22 cellular contexts compared by ENCODE assay signal in genomic region chr2:168884990-168885389, GRCh38. TPM values are rescaled to one million over a fixed set of nuclear protein-coding genes. Genes with fewer than 3 reads are reported as not detected.
DNase-seq lines count a peak whose midpoint lies in the region; ATAC-seq, FAIRE-seq and TF ChIP-seq lines count a peak whose summit lies in the region.
"Had no signal": no experiment of that assay in that cellular context is flagged by ENCODE, and none has a peak within 500 bp of the region (broad histone marks: within the 10 kb centered on the region; RNA-seq: fewer than 3 reads in every experiment).

No MANE protein-coding gene starts in this region.

- H3K4me2 ChIP-seq in astrocyte (ENCODE audit: low read length) = peak overlapping the region; percentile 0
- H3K4me2 ChIP-seq: A549 had no signal

- H3K27me3 ChIP-seq in astrocyte (ENCODE audit: insufficient read depth, low read length) = no peaks in the 10 kb centered on the region

- H3K9me3 Mint-ChIP-seq in HFFc6 (no peaks in the 10 kb centered on the region), astrocyte (ENCODE audit: unreplicated experiment) (no peaks in the 10 kb centered on the region)
- H3K9me3 Mint-ChIP-seq: CD4-positive, CD25-positive, alpha-beta regulatory T cell; naive thymus-derived CD8-positive, alpha-beta T cell had no signal

- H3K9me3 ChIP-seq in astrocyte (ENCODE audit: insufficient read depth, low read depth, low read length) = no peaks in the 10 kb centered on the region
- H3K9me3 ChIP-seq: A549 had no signal

- H3K27me3 Mint-ChIP-seq in HFFc6 (ENCODE audit: insufficient read depth) (no peaks in the 10 kb centered on the region; the same call in 1 of the 2 replicates), astrocyte (ENCODE audit: low read depth, unreplicated experiment) (no peaks in the 10 kb centered on the region)
- H3K27me3 Mint-ChIP-seq: CD4-positive, CD25-positive, alpha-beta regulatory T cell; progenitor cell of endocrine pancreas had no signal

- H3K4me1 ChIP-seq in astrocyte (ENCODE audit: insufficient read depth, low read length) = no peaks in the 10 kb centered on the region

- H3K4me1 Mint-ChIP-seq in HFFc6 (ENCODE audit: low read depth) (peaks cover 25% of the 10 kb centered on the region), astrocyte (ENCODE audit: low read depth, unreplicated experiment) (no peaks in the 10 kb centered on the region)

- peaks cover 21% of the 10 kb centered on the region for H3K79me2 ChIP-seq in astrocyte (ENCODE audit: insufficient read depth, low read length)

- no peaks in the 10 kb centered on the region for H4K20me1 ChIP-seq in astrocyte (ENCODE audit: insufficient read depth, low read length)

- H3K36me3 Mint-ChIP-seq in HFFc6 (ENCODE audit: low read depth) (0 out of 2 replicates have a peak, but pooled peaks cover 5% of the 10 kb centered on the region), astrocyte (ENCODE audit: low read depth, unreplicated experiment) (no peaks in the 10 kb centered on the region)
- H3K36me3 Mint-ChIP-seq: CD4-positive, CD25-positive, alpha-beta regulatory T cell; naive thymus-derived CD8-positive, alpha-beta T cell had no signal

- no peak for DNase-seq in activated CD4-positive, CD25-positive, alpha-beta regulatory T cell (lab: John Stamatoyannopoulos, UW)
- DNase-seq in HFFc6 = peak; percentile 41
- DNase-seq in astrocyte (ENCODE audit: low read depth) = peak; percentile 40
- DNase-seq in kidney tubule cell (ENCODE audit: low spot score) = peak; percentile 74
- no peak for DNase-seq in Right ventricle myocardium superior
- no peak for DNase-seq in KBM-7
- DNase-seq: activated CD4-positive, alpha-beta T cell treated with anti-CD3 and anti-CD28 coated beads, Interleukin-2, amount 50 U/mL, for 4 hours; amygdala; CD4-positive, CD25-positive, alpha-beta regulatory T cell; naive thymus-derived CD8-positive, alpha-beta T cell; NCI-H1417 treated with DMSO at 0.1 percent for 48 hours; NCI-H510A; stimulated activated naive CD4-positive, alpha-beta T cell treated with Interleukin-2 at 50 U/mL for 16 hours had no signal

- H3K9ac ChIP-seq in astrocyte (ENCODE audit: low read length) = no peak overlapping the region

- no peak for FAIRE-seq in astrocyte (lab: Jason Lieb, UNC)
- FAIRE-seq: A549, frontal cortex, TTC549 had no signal

- H2AFZ ChIP-seq in astrocyte (ENCODE audit: low read depth, low read length) = no peak overlapping the region

- peaks cover 3% of the 10 kb centered on the region for H3K36me3 ChIP-seq in astrocyte (ENCODE audit: insufficient read depth, low read length)

- H3K4me3 Mint-ChIP-seq in HFFc6 (no peak overlapping the region), astrocyte (ENCODE audit: unreplicated experiment) (no peak overlapping the region)
- H3K4me3 Mint-ChIP-seq: CD4-positive, CD25-positive, alpha-beta regulatory T cell; naive thymus-derived CD8-positive, alpha-beta T cell had no signal

- H3K4me3 ChIP-seq in astrocyte (ENCODE audit: insufficient read depth, low read depth, low read length) = no peak overlapping the region
- H3K4me3 ChIP-seq: A549, lung had no signal

- TF ChIP-seq CTCF in HFFc6 (IDR thresholded peaks at IDR 0.05) = no peak
- no peak for TF ChIP-seq CTCF in astrocyte (IDR thresholded peaks at IDR 0.05; ENCODE audit: insufficient read depth, low read depth, low read length)

- 0 out of 2 replicates have a peak overlapping the region, but pooled peaks have one; percentile 5 for H3K27ac Mint-ChIP-seq in HFFc6
- H3K27ac Mint-ChIP-seq in astrocyte (ENCODE audit: unreplicated experiment) = no peak overlapping the region
- H3K27ac Mint-ChIP-seq: naive thymus-derived CD8-positive, alpha-beta T cell; progenitor cell of endocrine pancreas had no signal

- intact Hi-C loops in Right ventricle myocardium superior (cut with DNase I) = no loop called here

- ATAC-seq in activated CD4-positive, CD25-positive, alpha-beta regulatory T cell treated with anti-CD3 and anti-CD28 coated beads, Interleukin-2, amount 50 U/mL, for 24 hours = peak; percentile 25 to 61
- ATAC-seq in Right ventricle myocardium superior (ENCODE audit: poor library complexity) = no peak
- ATAC-seq in HG03175 (IDR thresholded peaks at IDR 0.05; ENCODE audit: unreplicated experiment) = no peak
- ATAC-seq: A549; naive thymus-derived CD8-positive, alpha-beta T cell had no signal

- no peak overlapping the region for H3K27ac ChIP-seq in astrocyte (ENCODE audit: low read depth, low read length)
- H3K27ac ChIP-seq: A549 had no signal

- in situ Hi-C loops in KBM-7 (cut with MboI; ENCODE audit: low pct_unique_long_range_greater_than_20kb, low sequenced_read_pairs) = no loop called here

RNA-seq across cellular contexts. Expression of gene SPC25, which starts 5.2 kb away (rescaled TPM):
- total RNA-seq in HFFc6 (2021; fragmentation: NEBNext Ultra II Directional; extraction: Animal tissue kit (Norgen Biotek cat#: 25700)) = 10 to 100 TPM in 5 of 6 experiments, 1 to 10 TPM in 1; 9.4 to 22.6 (median 16.2) TPM
- 0.60 and 1.6 TPM in 2 replicates for total RNA-seq in astrocyte
- total RNA-seq in Right ventricle myocardium superior = 0.38 TPM

RNA-seq across cellular contexts. Expression of gene G6PC2, which starts 16.1 kb away (rescaled TPM):
- total RNA-seq in HFFc6 (2021; fragmentation: NEBNext Ultra II Directional; extraction: Animal tissue kit (Norgen Biotek cat#: 25700)) = not detected
- total RNA-seq in astrocyte (not detected in 2 replicates), Right ventricle myocardium superior (not detected)
- total RNA-seq: CD4-positive, CD25-positive, alpha-beta regulatory T cell; chondrocyte; frontal cortex; naive thymus-derived CD8-positive, alpha-beta T cell; progenitor cell of endocrine pancreas; ureter had no signal

Comparison
In these comparisons a context has a peak if more than half of its experiments do, and no peak if none do; other contexts are left out.
1. ATAC-seq: peak in activated CD4-positive, CD25-positive, alpha-beta regulatory T cell treated with anti-CD3 and anti-CD28 coated beads, Interleukin-2, amount 50 U/mL, for 24 hours (2 of 2); none in Right ventricle myocardium superior (single experiment) and HG03175 (single experiment).
2. DNase-seq: peak in HFFc6 (single experiment), astrocyte (single experiment) and kidney tubule cell (single experiment); none in activated CD4-positive, CD25-positive, alpha-beta regulatory T cell (0 of 4), Right ventricle myocardium superior (single experiment) and KBM-7 (single experiment).